Comparison of ENCODE assay signal across 14 cellular contexts in the genomic region with DNA sequence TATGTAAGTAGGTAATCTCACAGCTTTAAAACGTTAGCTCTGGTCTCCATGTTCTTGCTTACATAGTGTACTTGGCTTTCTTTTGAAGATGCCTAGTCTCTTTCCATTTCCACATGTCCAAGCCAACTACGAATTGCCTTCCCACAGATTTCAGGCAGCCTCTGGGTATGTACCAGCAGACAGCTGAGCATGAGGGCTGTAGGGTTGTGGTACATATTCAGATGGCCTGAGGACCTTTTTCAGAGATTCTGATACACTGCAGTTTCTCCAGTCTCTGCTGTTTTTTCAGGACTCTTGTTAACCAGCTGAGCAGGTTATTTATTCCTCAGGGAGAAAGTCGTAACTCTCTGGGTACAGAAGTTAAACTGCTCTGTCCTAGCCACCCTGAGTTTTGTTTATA. TPM values are rescaled to one million over a fixed set of nuclear protein-coding genes. Genes with fewer than 3 reads are reported as not detected.
"Had no signal": no experiment of that assay in that cellular context is flagged by ENCODE, and none has a peak within 500 bp of the region (broad histone marks: within the 10 kb centered on the region; RNA-seq: fewer than 3 reads in every experiment).

No MANE protein-coding gene starts in this region.

- H3K4me3 ChIP-seq: left ventricle myocardium inferior, neural progenitor cell, testis had no signal

- H3K27ac ChIP-seq: left ventricle myocardium inferior, neural progenitor cell had no signal

- DNase-seq: activated CD4-positive, alpha-beta T cell treated with anti-CD3 and anti-CD28 coated beads, Interleukin-2, amount 50 U/mL, for 4 hours; activated effector memory CD4-positive, alpha-beta T cell treated with Interleukin-2 at 50 U/mL for 16 hours; activated T-cell treated with anti-CD3 and anti-CD28 coated beads, Interleukin-2, amount 50 U/mL, for 24 hours; left ventricle myocardium inferior; mesendoderm; stimulated activated CD4-positive, alpha-beta T cell treated with anti-CD3 and anti-CD28 coated beads, Interleukin-2, amount 100 ng/mL, for 24 hours; stimulated activated naive CD4-positive, alpha-beta T cell treated with Interleukin-2 at 50 U/mL for 16 hours; testis had no signal

- H3K9ac ChIP-seq: neural progenitor cell had no signal

- H3K27me3 ChIP-seq: neural progenitor cell, testis had no signal

- H2AFZ ChIP-seq: neural progenitor cell had no signal

- H3K36me3 ChIP-seq: neural progenitor cell had no signal

- H3K9me3 ChIP-seq: left ventricle myocardium inferior, testis had no signal

- H3K4me2 ChIP-seq: neural progenitor cell had no signal

RNA-seq across cellular contexts. Expression of a gene that starts 3.1 kb away (rescaled TPM):
- total RNA-seq: dermis microvascular lymphatic vessel endothelial cell; esophagus mucosa; fibroblast of villous mesenchyme; left ventricle myocardium inferior; right cardiac atrium; T-helper 2 cell treated with Interferon-gamma antibody and Interleukin-4, amounts not matched to agents 100 ng/mL and 5 ng/mL, for 36 hours had no signal
